Comparison of ENCODE assay signal across 24 cellular contexts in genomic region chr14:45038865-45039264, GRCh38. TPM values are rescaled to one million over a fixed set of nuclear protein-coding genes. Genes with fewer than 3 reads are reported as not detected.
DNase-seq lines count a peak whose midpoint lies in the region; ATAC-seq, FAIRE-seq and TF ChIP-seq lines count a peak whose summit lies in the region.
"Had no signal": no experiment of that assay in that cellular context is flagged by ENCODE, and none has a peak within 500 bp of the region (broad histone marks: within the 10 kb centered on the region; RNA-seq: fewer than 3 reads in every experiment).

No MANE protein-coding gene starts in this region.

- H3K4me1 Mint-ChIP-seq in osteocyte (ENCODE audit: unreplicated experiment) = no peaks in the 10 kb centered on the region
- no peaks in the 10 kb centered on the region for H3K4me1 Mint-ChIP-seq in activated T-helper 1 cell treated with anti-CD3 and anti-CD28 coated beads, Interleukin-12 subunit alpha, Interleukin-12 subunit beta, Interleukin-2, Interleukin-4 antibody, amounts not matched to agents 30 ng/mL and 10 ng/mL and 1 ng/mL, durations not matched to agents 14 hours and 24 hours and 36 hours (ENCODE audit: low read depth)

- no peak overlapping the region for H3K4me2 ChIP-seq in K562 (ENCODE audit: insufficient read depth, low read length)
- H3K4me2 ChIP-seq: A549, KMS-11 had no signal

- intact Hi-C loops in K562 (cut with micrococcal nuclease) = no loop called here
- intact Hi-C loops in activated T-helper 1 cell treated with anti-CD3 and anti-CD28 coated beads, Interleukin-12 subunit alpha, Interleukin-12 subunit beta, Interleukin-2, Interleukin-4 antibody, amounts not matched to agents 30 ng/mL and 10 ng/mL and 1 ng/mL, durations not matched to agents 14 hours and 24 hours and 36 hours (cut with micrococcal nuclease) = no loop called here
- intact Hi-C loops in body of pancreas (cut with DNase I) = no loop called here

- peaks cover 4% of the 10 kb centered on the region for H3K9me3 Mint-ChIP-seq in osteocyte (ENCODE audit: unreplicated experiment)
- H3K9me3 Mint-ChIP-seq in activated T-helper 1 cell treated with anti-CD3 and anti-CD28 coated beads, Interleukin-12 subunit alpha, Interleukin-12 subunit beta, Interleukin-2, Interleukin-4 antibody, amounts not matched to agents 30 ng/mL and 10 ng/mL and 1 ng/mL, durations not matched to agents 14 hours and 24 hours and 36 hours = peaks cover 3% of the 10 kb centered on the region
- H3K9me3 Mint-ChIP-seq: HFFc6 had no signal

- H3K9me1 ChIP-seq in K562 (ENCODE audit: control insufficient read depth, insufficient read depth, low read length) = no peaks in the 10 kb centered on the region

- H3K4me1 ChIP-seq in HEK293 (ENCODE audit: control insufficient read depth, insufficient read depth, low read length) = no peaks in the 10 kb centered on the region
- H3K4me1 ChIP-seq in K562 (replicated peaks in 1 of 2; ENCODE audit: control insufficient read depth in 2 of 2, insufficient read depth in 2 of 2, low read length in 2 of 2) = no peaks in the 10 kb centered on the region
- no peaks in the 10 kb centered on the region for H3K4me1 ChIP-seq in body of pancreas
- H3K4me1 ChIP-seq: A549, Caco-2, Peyer's patch, SJCRH30 had no signal

- H3K4me3 ChIP-seq in HEK293 (ENCODE audit: low read depth, low read length) = no peak overlapping the region
- H3K4me3 ChIP-seq in K562 = no peak overlapping the region
- H3K4me3 ChIP-seq in body of pancreas = no peak overlapping the region
- H3K4me3 ChIP-seq: A549, Peyer's patch, SJCRH30 had no signal

- no peak for TF ChIP-seq EP300 in K562 (IDR thresholded peaks at IDR 0.05; ENCODE audit: low read length)

- peaks cover 7 to 43% of the 10 kb centered on the region in 2 experiments for H3K36me3 ChIP-seq in HEK293 (ENCODE audit: control insufficient read depth in 2 of 2, insufficient read depth in 1 of 2, low read length in 2 of 2)
- peaks cover 6% of the 10 kb centered on the region; the same call in 2 of the 3 replicates for H3K36me3 ChIP-seq in K562 (ENCODE audit: control insufficient read depth, insufficient read depth, low read length)
- H3K36me3 ChIP-seq in body of pancreas (replicated peaks in 1 of 2; ENCODE audit: insufficient read depth in 1 of 2, low read depth in 2 of 2) = peaks cover 0 to 8% of the 10 kb centered on the region in 2 donors

- BruUV-seq in K562 (replicated peaks; lab: Mats Ljungman, UMichigan) = no TSS peak

- H3K9me3 ChIP-seq in HEK293 (ENCODE audit: control insufficient read depth, insufficient read depth, low read depth, low read length) (no peaks in the 10 kb centered on the region), K562 (replicated peaks; ENCODE audit: control insufficient read depth, insufficient read depth, low read depth, low read length) (no peaks in the 10 kb centered on the region), body of pancreas (no peaks in the 10 kb centered on the region)
- H3K9me3 ChIP-seq: A549, Caco-2, Peyer's patch, SJCRH30 had no signal

- TF ChIP-seq CTCF in HEK293 (tag by site-specific recombination; IDR thresholded peaks at IDR 0.05) (no peak), K562 (IDR thresholded peaks at IDR 0.05 in 2 of 3, conservative IDR thresholded peaks at IDR 0.05 in 1 of 3; ENCODE audit: insufficient read depth in 2 of 3, low read depth in 1 of 3, low read length in 3 of 3) (no peak), osteocyte (IDR thresholded peaks at IDR 0.05) (no peak), body of pancreas (IDR thresholded peaks at IDR 0.05) (no peak)

- no peak overlapping the region for H2AFZ ChIP-seq in K562 (ENCODE audit: low read depth, low read length)

- H3K27me3 ChIP-seq in K562 (ENCODE audit: control insufficient read depth in 2 of 2, insufficient read depth in 2 of 2, low read length in 2 of 2) = no peaks in the 10 kb centered on the region
- H3K27me3 ChIP-seq in body of pancreas = no peaks in the 10 kb centered on the region
- H3K27me3 ChIP-seq: Peyer's patch, SJCRH30 had no signal

- H3K27ac ChIP-seq in HEK293 (ENCODE audit: extremely low read depth, low read depth, low read length) = no peak overlapping the region
- no peak overlapping the region for H3K27ac ChIP-seq in K562 (ENCODE audit: extremely low read depth, low read depth, low read length)
- no peak overlapping the region for H3K27ac ChIP-seq in body of pancreas
- H3K27ac ChIP-seq: A549, HL-60, KMS-11, Peyer's patch, SJCRH30 had no signal

- no peak overlapping the region for H3K4me3 Mint-ChIP-seq in osteocyte (ENCODE audit: unreplicated experiment)
- no peak overlapping the region for H3K4me3 Mint-ChIP-seq in activated T-helper 1 cell treated with anti-CD3 and anti-CD28 coated beads, Interleukin-12 subunit alpha, Interleukin-12 subunit beta, Interleukin-2, Interleukin-4 antibody, amounts not matched to agents 30 ng/mL and 10 ng/mL and 1 ng/mL, durations not matched to agents 14 hours and 24 hours and 36 hours
- H3K4me3 Mint-ChIP-seq: CD4-positive, alpha-beta T cell; HFFc6 had no signal

- in situ Hi-C loops in ACHN (cut with HindIII; ENCODE audit: low pct_ligation_motif_present, low pct_unique_long_range_greater_than_20kb, low sequenced_read_pairs) (no loop called here), K562 (cut with MboI) (no loop called here)

- H3K27ac Mint-ChIP-seq in osteocyte (ENCODE audit: unreplicated experiment) = no peak overlapping the region
- no peak overlapping the region for H3K27ac Mint-ChIP-seq in activated T-helper 1 cell treated with anti-CD3 and anti-CD28 coated beads, Interleukin-12 subunit alpha, Interleukin-12 subunit beta, Interleukin-2, Interleukin-4 antibody, amounts not matched to agents 30 ng/mL and 10 ng/mL and 1 ng/mL, durations not matched to agents 14 hours and 24 hours and 36 hours
- H3K27ac Mint-ChIP-seq: CD4-positive, alpha-beta T cell; HFFc6 had no signal

- FAIRE-seq in K562 (lab: Jason Lieb, UNC) = no peak
- FAIRE-seq: A549 had no signal

- 100% methylated on average over 1 of the region's 5 CpGs for WGBS in K562 (ENCODE audit: insufficient coverage, low coverage, missing lambda C conversion rate)
- WGBS in body of pancreas, 2 donors = 96 to 100% methylated on average over 1 to 5 of the region's 5 CpGs

- TF ChIP-seq RAD21 in K562 (CRISPR knock-in tag; conservative IDR thresholded peaks at IDR 0.05 in 1 of 2, IDR thresholded peaks at IDR 0.05 in 1 of 2) = no peak

- CTCF ChIA-PET in HEK293 (lab: Yijun Ruan, JAX) (no interaction called here), K562 (lab: Yijun Ruan, JAX; ENCODE audit: low intra/inter-chr PET ratio) (no interaction called here)

- no peaks in the 10 kb centered on the region for H3K27me3 Mint-ChIP-seq in osteocyte (ENCODE audit: unreplicated experiment)
- no peaks in the 10 kb centered on the region for H3K27me3 Mint-ChIP-seq in activated T-helper 1 cell treated with anti-CD3 and anti-CD28 coated beads, Interleukin-12 subunit alpha, Interleukin-12 subunit beta, Interleukin-2, Interleukin-4 antibody, amounts not matched to agents 30 ng/mL and 10 ng/mL and 1 ng/mL, durations not matched to agents 14 hours and 24 hours and 36 hours (ENCODE audit: insufficient read depth)
- H3K27me3 Mint-ChIP-seq: CD4-positive, alpha-beta T cell had no signal

- POLR2A ChIA-PET in HEK293 (lab: Yijun Ruan, JAX) = no interaction called here
- POLR2A ChIA-PET in K562 (lab: Yijun Ruan, JAX) = no interaction called here

- H3K36me3 Mint-ChIP-seq in osteocyte (ENCODE audit: unreplicated experiment) = peaks cover 39% of the 10 kb centered on the region
- H3K36me3 Mint-ChIP-seq in activated T-helper 1 cell treated with anti-CD3 and anti-CD28 coated beads, Interleukin-12 subunit alpha, Interleukin-12 subunit beta, Interleukin-2, Interleukin-4 antibody, amounts not matched to agents 30 ng/mL and 10 ng/mL and 1 ng/mL, durations not matched to agents 14 hours and 24 hours and 36 hours (ENCODE audit: low read depth) = peaks cover 11% of the 10 kb centered on the region

- no peaks in the 10 kb centered on the region for H3K79me2 ChIP-seq in K562 (ENCODE audit: control insufficient read depth, insufficient read depth, low read length)

- TF ChIP-seq POLR2A in K562 (conservative IDR thresholded peaks at IDR 0.05) (no peak), body of pancreas (IDR thresholded peaks at IDR 0.05) (no peak)

- DNase-seq in ACHN (peak; percentile 5), K562 (ENCODE audit: extremely low read depth in 1 of 4, low spot score in 3 of 4) (peak in 1 of 4 experiments; percentile 4), osteocyte (ENCODE audit: extremely low spot score, unreplicated experiment) (peak; percentile 62), body of pancreas (no peak)
- no peak for DNase-seq in activated T-helper 1 cell treated with anti-CD3 and anti-CD28 coated beads, Interleukin-12 subunit alpha, Interleukin-12 subunit beta, Interleukin-2, Interleukin-4 antibody, amounts not matched to agents 30 ng/mL and 10 ng/mL and 1 ng/mL, durations not matched to agents 14 hours and 24 hours and 36 hours (ENCODE audit: low spot score)
- DNase-seq: Caco-2; CD4-positive, alpha-beta T cell; DMS 273 treated with DMSO at 0.1 percent for 48 hours; EL; H7; HFFc6; NCI-H1694; NCI-H2081; NCI-H2171; NCI-H345; NCI-H774; NK-92 treated with Interleukin-12 subunit alpha and Interleukin-12 subunit beta, amount 100 ng/mL, for 24 hours; Peyer's patch had no signal

- H4K20me1 ChIP-seq in K562 (replicated peaks; ENCODE audit: control insufficient read depth, insufficient read depth, low read length) = no peaks in the 10 kb centered on the region

- no peak overlapping the region for H3K9ac ChIP-seq in K562 (ENCODE audit: insufficient read depth in 1 of 2, low read depth in 2 of 2, low read length in 2 of 2)
- H3K9ac ChIP-seq: KMS-11 had no signal

- ATAC-seq in K562 = no peak
- ATAC-seq in HG02642 (IDR thresholded peaks at IDR 0.05; ENCODE audit: poor library complexity, unreplicated experiment) = no peak
- no peak for ATAC-seq in body of pancreas
- ATAC-seq: A549 had no signal

RNA-seq across cellular contexts. Expression of gene PRPF39, which starts 45.1 kb away (rescaled TPM):
- 104 and 187 TPM in 2 replicates for total RNA-seq in K562 (2011; cell fraction: chromatin; rRNA removed; ENCODE audit: low replicate concordance)
- 56.2 and 57.9 TPM in 2 replicates for total RNA-seq in K562 (2011; cell fraction: nucleolus; rRNA removed)
- total RNA-seq in K562 (2011; cell fraction: nucleoplasm; rRNA removed) = 61.8 and 67.6 TPM in 2 replicates
- 16.8 and 20.7 TPM in 2 replicates for total RNA-seq in K562 (2014; rRNA removed)
- total RNA-seq in K562 (2014; rRNA removed; fragmentation: Illumina TruSeq; extraction: Trizol) = 30.3 and 31.5 TPM in 2 replicates
- total RNA-seq in K562 (2015; rRNA removed; fragmentation: Illumina TruSeq; extraction: Trizol) = 31.7 and 34.4 TPM in 2 replicates
- 28.9 and 34.1 TPM in 2 replicates for total RNA-seq in K562 (2021)
- polyA plus RNA-seq in K562 (2011; rRNA removed) = 50.4 and 57.6 TPM in 2 replicates
- polyA plus RNA-seq in K562 (2011; cell fraction: cytosol; rRNA removed) = 7.3 and 14.9 TPM in 2 replicates
- 210 and 319 TPM in 2 replicates for polyA plus RNA-seq in K562 (2011; cell fraction: nucleus; rRNA removed)
- polyA plus RNA-seq in K562 (2012) = 14.4 and 14.5 TPM in 2 replicates
- polyA plus RNA-seq in K562 (2014; fragmentation: Illumina TruSeq; extraction: Trizol) = 20.9 and 24.8 TPM in 2 replicates
- 10 to 100 TPM; 13.3 to 21.2 TPM for polyA plus RNA-seq in K562 (2014; fragmentation: Nextera tagmentation; extraction: Ambion mirVana)
- 23.7 and 27.9 TPM in 2 replicates for polyA plus RNA-seq in K562 (2014; rRNA removed)
- 62.8 and 68.7 TPM in 2 replicates for polyA minus RNA-seq in K562 (2011; rRNA and poly(A)+ RNA removed)
- 8.3 and 10.3 TPM in 2 replicates for polyA minus RNA-seq in K562 (2011; cell fraction: cytosol; rRNA and poly(A)+ RNA removed)
- 98.7 and 145 TPM in 2 replicates for polyA minus RNA-seq in K562 (2011; cell fraction: nucleus; rRNA and poly(A)+ RNA removed)
- 41.7 and 44.5 TPM in 2 replicates for total RNA-seq in osteocyte
- total RNA-seq in activated T-helper 1 cell treated with anti-CD3 and anti-CD28 coated beads, Interleukin-12 subunit alpha, Interleukin-12 subunit beta, Interleukin-2, Interleukin-4 antibody, amounts not matched to agents 30 ng/mL and 10 ng/mL and 1 ng/mL, durations not matched to agents 14 hours and 24 hours and 36 hours = 51.2 and 55.7 TPM in 2 replicates
- total RNA-seq in body of pancreas = 10 to 100 TPM; 21.4 to 28.8 TPM

Comparison
In these comparisons a context has a peak if more than half of its experiments do, and no peak if none do; other contexts are left out.
1. DNase-seq: peak in ACHN (single experiment) and osteocyte (single experiment); none in activated T-helper 1 cell treated with anti-CD3 and anti-CD28 coated beads, Interleukin-12 subunit alpha, Interleukin-12 subunit beta, Interleukin-2, Interleukin-4 antibody, amounts not matched to agents 30 ng/mL and 10 ng/mL and 1 ng/mL, durations not matched to agents 14 hours and 24 hours and 36 hours (single experiment) and body of pancreas (0 of 4).